8 cellular contexts compared by ENCODE assay signal in the genomic region with DNA sequence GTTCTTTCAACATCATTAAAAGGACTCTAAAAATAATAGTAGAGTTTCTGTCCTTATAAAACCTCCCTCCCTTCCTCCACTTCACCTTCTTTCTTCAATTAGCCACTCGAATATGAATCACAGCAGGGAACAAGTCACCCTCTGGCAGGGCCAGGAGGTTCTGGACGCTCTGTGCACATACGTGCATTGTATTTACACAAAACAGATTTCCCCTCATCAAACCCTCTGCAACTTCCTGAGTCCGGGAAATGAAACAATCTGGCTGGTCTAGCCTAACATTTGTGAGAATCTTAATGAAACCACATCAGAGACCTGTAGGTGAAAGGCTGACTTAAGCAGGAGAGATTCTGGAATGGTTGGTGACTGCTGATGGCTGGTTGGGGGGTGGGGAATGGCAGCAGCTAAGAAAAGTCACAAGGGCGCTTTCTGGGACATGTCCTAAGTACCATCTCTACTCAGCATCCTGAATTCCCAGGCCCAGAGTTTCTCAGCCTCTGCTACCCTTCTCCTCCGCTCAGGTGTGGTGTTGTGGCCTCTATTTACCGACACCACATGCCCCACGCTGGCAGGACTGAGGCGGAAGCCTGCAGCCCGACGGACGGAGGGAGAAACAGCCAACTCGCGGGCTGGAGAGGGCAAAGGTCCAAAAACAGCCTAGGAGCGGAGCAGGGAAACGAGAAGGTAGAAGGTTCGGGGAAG. TPM values are rescaled to one million over a fixed set of nuclear protein-coding genes. Genes with fewer than 3 reads are reported as not detected.
DNase-seq lines count a peak whose midpoint lies in the region; ATAC-seq lines count a peak whose summit lies in the region.

No MANE protein-coding gene starts in this region.

- in situ Hi-C loops in ACHN (cut with HindIII; ENCODE audit: low pct_ligation_motif_present, low pct_unique_long_range_greater_than_20kb, low sequenced_read_pairs), result no loop called here

- intact Hi-C loops in left ventricle myocardium superior (cut with micrococcal nuclease), result no loop called here

- DNase-seq in ACHN (peak; percentile 0), HCEC 1CT (peak; percentile 20), left ventricle myocardium superior (peak; percentile 41)
- no peak for DNase-seq in activated T-cell treated with anti-CD3 and anti-CD28 coated beads, Interleukin-2, amount 50 U/mL, for 4 hours

- H3K4me3 Mint-ChIP-seq in activated T-cell treated with anti-CD3 and anti-CD28 coated beads, Interleukin-2, amount 50 U/mL, for 4 hours, result peak overlapping the region; percentile 89

- H3K4me1 Mint-ChIP-seq in activated T-cell treated with anti-CD3 and anti-CD28 coated beads, Interleukin-2, amount 50 U/mL, for 4 hours (ENCODE audit: low read depth), result peaks cover 23% of the 10 kb centered on the region

- no peaks in the 10 kb centered on the region for H3K9me3 Mint-ChIP-seq in activated T-cell treated with anti-CD3 and anti-CD28 coated beads, Interleukin-2, amount 50 U/mL, for 4 hours

- H3K27me3 Mint-ChIP-seq in activated T-cell treated with anti-CD3 and anti-CD28 coated beads, Interleukin-2, amount 50 U/mL, for 4 hours (ENCODE audit: low read depth), result no peaks in the 10 kb centered on the region

- ATAC-seq in activated T-cell treated with anti-CD3 and anti-CD28 coated beads, Interleukin-2, amount 50 U/mL, for 4 hours, result no peak
- ATAC-seq in left ventricle myocardium superior (peak; percentile 33), GM21367 (IDR thresholded peaks at IDR 0.05; ENCODE audit: unreplicated experiment) (no peak), GM21619 (IDR thresholded peaks at IDR 0.05; ENCODE audit: unreplicated experiment) (no peak), GM18517 (IDR thresholded peaks at IDR 0.05; ENCODE audit: unreplicated experiment) (no peak)

- peak overlapping the region; percentile 86 for H3K4me3 ChIP-seq in rectal smooth muscle tissue (ENCODE audit: low read length)

- H3K9ac ChIP-seq in rectal smooth muscle tissue (ENCODE audit: low read length), result peak overlapping the region; percentile 56

- peak overlapping the region; percentile 58 for H3K27ac ChIP-seq in rectal smooth muscle tissue (ENCODE audit: low read depth, low read length)

- H3K27me3 ChIP-seq in rectal smooth muscle tissue (ENCODE audit: control insufficient read depth, insufficient read depth, low read length), result peaks cover 7% of the 10 kb centered on the region

- H3K36me3 Mint-ChIP-seq in activated T-cell treated with anti-CD3 and anti-CD28 coated beads, Interleukin-2, amount 50 U/mL, for 4 hours (ENCODE audit: insufficient read depth), result no peaks in the 10 kb centered on the region

- H3K4me1 ChIP-seq in rectal smooth muscle tissue (ENCODE audit: control insufficient read depth, insufficient read depth, low read length), result no peaks in the 10 kb centered on the region

- no peaks in the 10 kb centered on the region for H3K36me3 ChIP-seq in rectal smooth muscle tissue (ENCODE audit: control insufficient read depth, insufficient read depth, low read length)

RNA-seq across cellular contexts. Expression of a gene that starts 1.0 kb away (rescaled TPM):
- total RNA-seq in activated T-cell treated with anti-CD3 and anti-CD28 coated beads, Interleukin-2, amount 50 U/mL, for 4 hours, result 10 to 100 TPM; 12.3 to 14.2 (median 12.7) TPM
- total RNA-seq in left ventricle myocardium superior, result 13.4 TPM
